ENCODE assay signal across 11 cellular contexts in the genomic region with DNA sequence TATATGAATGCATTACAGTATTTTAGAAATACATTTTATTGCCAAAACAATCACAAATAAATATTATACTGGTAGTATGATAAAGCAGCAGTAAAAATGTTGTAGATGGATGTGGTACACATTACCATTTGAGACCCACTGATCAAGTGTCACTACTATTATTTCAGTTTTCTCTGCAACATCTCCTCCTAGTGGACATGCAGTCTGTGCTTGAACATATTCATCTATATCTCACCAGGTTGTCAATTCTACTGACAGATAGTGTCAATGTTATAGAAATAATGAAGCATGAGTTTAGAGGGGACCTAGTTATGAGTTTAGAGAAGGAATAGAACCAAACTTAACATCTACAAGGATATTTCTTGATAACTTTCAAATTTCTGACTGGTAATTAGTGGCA. TPM values are rescaled to one million over a fixed set of nuclear protein-coding genes. Genes with fewer than 3 reads are reported as not detected.
A peak's percentile ranks its signal among the peaks of the same experiment; 100 is the strongest.
DNase-seq lines count a peak whose midpoint lies in the region; ATAC-seq and TF ChIP-seq lines count a peak whose summit lies in the region.
"Had no signal": no experiment of that assay in that cellular context is flagged by ENCODE, and none has a peak within 500 bp of the region (broad histone marks: within the 10 kb centered on the region; RNA-seq: fewer than 3 reads in every experiment).

No MANE protein-coding gene starts in this region.

- H3K36me3 Mint-ChIP-seq in activated naive CD4-positive, alpha-beta T cell treated with anti-CD3 and anti-CD28 coated beads, Interleukin-2, amount 50 U/mL, for 72 hours = peaks cover 17 to 49% of the 10 kb centered on the region in 2 donors

- peak; percentile 48 for TF ChIP-seq CTCF in SK-N-SH (IDR thresholded peaks at IDR 0.05)
- peak; percentile 79 for TF ChIP-seq CTCF in epithelial cell of proximal tubule (conservative IDR thresholded peaks at IDR 0.05; ENCODE audit: low read depth, low read length)
- peak in 4 of 5 experiments; percentile 28 to 42 (median 34) for TF ChIP-seq CTCF in transverse colon (IDR thresholded peaks at IDR 0.05)

- peak; percentile 46 for TF ChIP-seq RAD21 in SK-N-SH (IDR thresholded peaks at IDR 0.05; ENCODE audit: low read length)

- POLR2A ChIA-PET in SK-N-SH (lab: Yijun Ruan, JAX) = no interaction called here

- no peaks in the 10 kb centered on the region for H4K20me1 ChIP-seq in SK-N-SH (ENCODE audit: insufficient read depth)

- H3K27ac ChIP-seq in SK-N-SH (ENCODE audit: low read depth in 2 of 2, low read length in 1 of 2) = no peak overlapping the region; a peak in 1 of 4 replicates
- no peak overlapping the region for H3K27ac ChIP-seq in transverse colon

- no peak overlapping the region for H2AFZ ChIP-seq in SK-N-SH (ENCODE audit: low read depth)

- no peaks in the 10 kb centered on the region for H3K9me2 ChIP-seq in SK-N-SH

- no peak overlapping the region for H3K27ac Mint-ChIP-seq in activated naive CD4-positive, alpha-beta T cell treated with anti-CD3 and anti-CD28 coated beads, Interleukin-2, amount 50 U/mL, for 72 hours
- H3K27ac Mint-ChIP-seq: CD8-positive, alpha-beta T cell had no signal

- H3K9me3 ChIP-seq in SK-N-SH (peaks cover 3% of the 10 kb centered on the region; the same call in 1 of the 2 replicates), transverse colon (peaks cover 0 to 3% of the 10 kb centered on the region in 2 donors)

- H3K27me3 ChIP-seq in SK-N-SH (ENCODE audit: insufficient read depth) = no peaks in the 10 kb centered on the region
- H3K27me3 ChIP-seq in transverse colon = no peaks in the 10 kb centered on the region

- CTCF ChIA-PET in SK-N-SH (lab: Yijun Ruan, JAX) = interaction anchor here (1.4 kb wide), 1 partner anchor 16 kb away, joined by 3 read pairs; no protein-coding TSS in a partner anchor

- H3K9me3 Mint-ChIP-seq in activated naive CD4-positive, alpha-beta T cell treated with anti-CD3 and anti-CD28 coated beads, Interleukin-2, amount 50 U/mL, for 72 hours = peaks cover 13 to 15% of the 10 kb centered on the region in 2 donors

- no peaks in the 10 kb centered on the region for H3K4me1 ChIP-seq in SK-N-SH (ENCODE audit: control insufficient read depth in 1 of 2, insufficient read depth in 2 of 2, low read depth in 1 of 2, low read length in 1 of 2)
- H3K4me1 ChIP-seq in transverse colon = no peaks in the 10 kb centered on the region

- in situ Hi-C loops in transverse colon (cut with MboI; ENCODE audit: low pct_ligation_motif_present in 1 of 4, low pct_unique_long_range_greater_than_20kb in 1 of 4, low sequenced_read_pairs in 3 of 4) = no loop called here

- TF ChIP-seq POLR2A in transverse colon (IDR thresholded peaks at IDR 0.05) = no peak

- H3K9ac ChIP-seq in SK-N-SH = no peak overlapping the region

- intact Hi-C loops in transverse colon (cut with DNase I; ENCODE audit: low total_unique reads) = no loop called here

- no peak for ATAC-seq in SK-N-SH treated with all-trans-retinoic acid at 6 μM for 48 hours
- ATAC-seq in HG03342 (IDR thresholded peaks at IDR 0.05; ENCODE audit: unreplicated experiment) = no peak
- ATAC-seq in activated naive CD4-positive, alpha-beta T cell treated with anti-CD3 and anti-CD28 coated beads, Interleukin-2, amount 50 U/mL, for 72 hours = no peak
- ATAC-seq: CD8-positive, alpha-beta T cell; Right ventricle myocardium inferior had no signal

- no peaks in the 10 kb centered on the region for H3K79me2 ChIP-seq in SK-N-SH (ENCODE audit: insufficient read depth)

- H3K36me3 ChIP-seq in SK-N-SH (replicated peaks in 1 of 2; ENCODE audit: control insufficient read depth in 1 of 2, insufficient read depth in 2 of 2, low read length in 1 of 2) = peaks cover 0 to 10% of the 10 kb centered on the region in 2 experiments
- peaks cover 0 to 3% (median 0%) of the 10 kb centered on the region in 4 donors for H3K36me3 ChIP-seq in transverse colon

- DNase-seq in SK-N-SH = peak; percentile 22
- peak; percentile 6 for DNase-seq in NCI-H226
- peak; percentile 4 for DNase-seq in epithelial cell of proximal tubule (ENCODE audit: low read depth)
- DNase-seq in transverse colon = no peak
- no peak for DNase-seq in NCI-H774 (lab: John Stamatoyannopoulos, UW)
- no peak for DNase-seq in activated naive CD4-positive, alpha-beta T cell treated with anti-CD3 and anti-CD28 coated beads, Interleukin-2, amount 50 U/mL, for 72 hours (ENCODE audit: low spot score in 2 of 2)
- DNase-seq: CD8-positive, alpha-beta T cell; midbrain had no signal

- no peaks in the 10 kb centered on the region for H3F3A ChIP-seq in SK-N-SH (replicated peaks; ENCODE audit: insufficient read depth)

- H3K4me3 ChIP-seq in SK-N-SH (ENCODE audit: low read depth in 2 of 2, low read length in 1 of 2) = no peak overlapping the region
- H3K4me3 ChIP-seq in epithelial cell of proximal tubule (ENCODE audit: low read depth, low read length) = no peak overlapping the region
- no peak overlapping the region for H3K4me3 ChIP-seq in transverse colon

- TF ChIP-seq EP300 in SK-N-SH (IDR thresholded peaks at IDR 0.05; ENCODE audit: borderline replicate concordance in 1 of 2, low read depth in 1 of 2, low read length in 1 of 2) (no peak), transverse colon (IDR thresholded peaks at IDR 0.05; ENCODE audit: low read depth) (no peak)

- H3K4me2 ChIP-seq in SK-N-SH = no peak overlapping the region

TF ChIP-seq in SK-N-SH, 30 proteins besides CTCF, POLR2A, EP300 and RAD21:
- TF ChIP-seq JUND (IDR thresholded peaks at IDR 0.05) = no peak
- TF ChIP-seq FOXM1 (IDR thresholded peaks at IDR 0.05; ENCODE audit: low read depth) = no peak
- TF ChIP-seq GABPA (IDR thresholded peaks at IDR 0.05; ENCODE audit: low read depth) = no peak
- no peak for TF ChIP-seq POLR2AphosphoS5 (IDR thresholded peaks at IDR 0.05; ENCODE audit: low read depth, low read length)
- TF ChIP-seq TCF12 (IDR thresholded peaks at IDR 0.05) = no peak
- 0 out of 2 replicates have a peak, but pooled peaks have one; percentile 11 for TF ChIP-seq SMC3 (IDR thresholded peaks at IDR 0.05; ENCODE audit: low read depth, low read length)

TF ChIP-seq in SK-N-SH treated with all-trans-retinoic acid at 6 μM for 48 hours, 23 proteins besides CTCF, POLR2A, EP300 and RAD21 (continues in another document):
- TF ChIP-seq ISL1 (CRISPR knock-in tag; IDR thresholded peaks at IDR 0.05) (no peak), ZNF565 (CRISPR knock-in tag; conservative IDR thresholded peaks at IDR 0.05; ENCODE audit: low read depth) (no peak), TCF4 (CRISPR knock-in tag; IDR thresholded peaks at IDR 0.05; ENCODE audit: borderline replicate concordance) (no peak), CSDC2 (CRISPR knock-in tag; IDR thresholded peaks at IDR 0.05) (no peak), POU6F1 (CRISPR knock-in tag; IDR thresholded peaks at IDR 0.05; ENCODE audit: borderline replicate concordance, low read depth) (no peak), TOX (CRISPR knock-in tag; IDR thresholded peaks at IDR 0.05; ENCODE audit: borderline replicate concordance) (no peak), GLIS3 (CRISPR knock-in tag; IDR thresholded peaks at IDR 0.05) (no peak), RARB (CRISPR knock-in tag; IDR thresholded peaks at IDR 0.05) (no peak)
- TF ChIP-seq, protein P1, sequence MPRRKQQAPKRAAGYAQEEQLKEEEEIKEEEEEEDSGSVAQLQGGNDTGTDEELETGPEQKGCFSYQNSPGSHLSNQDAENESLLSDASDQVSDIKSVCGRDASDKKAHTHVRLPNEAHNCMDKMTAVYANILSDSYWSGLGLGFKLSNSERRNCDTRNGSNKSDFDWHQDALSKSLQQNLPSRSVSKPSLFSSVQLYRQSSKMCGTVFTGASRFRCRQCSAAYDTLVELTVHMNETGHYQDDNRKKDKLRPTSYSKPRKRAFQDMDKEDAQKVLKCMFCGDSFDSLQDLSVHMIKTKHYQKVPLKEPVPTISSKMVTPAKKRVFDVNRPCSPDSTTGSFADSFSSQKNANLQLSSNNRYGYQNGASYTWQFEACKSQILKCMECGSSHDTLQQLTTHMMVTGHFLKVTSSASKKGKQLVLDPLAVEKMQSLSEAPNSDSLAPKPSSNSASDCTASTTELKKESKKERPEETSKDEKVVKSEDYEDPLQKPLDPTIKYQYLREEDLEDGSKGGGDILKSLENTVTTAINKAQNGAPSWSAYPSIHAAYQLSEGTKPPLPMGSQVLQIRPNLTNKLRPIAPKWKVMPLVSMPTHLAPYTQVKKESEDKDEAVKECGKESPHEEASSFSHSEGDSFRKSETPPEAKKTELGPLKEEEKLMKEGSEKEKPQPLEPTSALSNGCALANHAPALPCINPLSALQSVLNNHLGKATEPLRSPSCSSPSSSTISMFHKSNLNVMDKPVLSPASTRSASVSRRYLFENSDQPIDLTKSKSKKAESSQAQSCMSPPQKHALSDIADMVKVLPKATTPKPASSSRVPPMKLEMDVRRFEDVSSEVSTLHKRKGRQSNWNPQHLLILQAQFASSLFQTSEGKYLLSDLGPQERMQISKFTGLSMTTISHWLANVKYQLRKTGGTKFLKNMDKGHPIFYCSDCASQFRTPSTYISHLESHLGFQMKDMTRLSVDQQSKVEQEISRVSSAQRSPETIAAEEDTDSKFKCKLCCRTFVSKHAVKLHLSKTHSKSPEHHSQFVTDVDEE (CRISPR knock-in tag; IDR thresholded peaks at IDR 0.05) = no peak

RNA-seq across cellular contexts. Expression of gene ELOVL7, which starts 39.2 kb away (rescaled TPM):
- 0.05 and 0.07 TPM in 2 replicates for polyA plus RNA-seq in SK-N-SH (2012; rRNA removed)
- polyA plus RNA-seq in SK-N-SH (2012; cell fraction: cytosol; rRNA removed) = 0.03 and 0.08 TPM in 2 replicates
- polyA plus RNA-seq in SK-N-SH (2012; cell fraction: nucleus; rRNA removed) = 0.04 and 0.13 TPM in 2 replicates
- 6.3 and 7.5 TPM in 2 replicates for total RNA-seq in epithelial cell of proximal tubule
- 10 to 100 TPM in 3 of 4 donors, 1 to 10 TPM in 1; 1.2 to 17.1 (median 14.4) TPM for total RNA-seq in transverse colon
- total RNA-seq in activated naive CD4-positive, alpha-beta T cell treated with anti-CD3 and anti-CD28 coated beads, Interleukin-2, amount 50 U/mL, for 72 hours = 1 to 10 TPM in 1 of 2 donors, under 1 TPM in 1; 0.27 to 2.0 TPM
- total RNA-seq: CD8-positive, alpha-beta T cell had no signal

Comparison
In these comparisons a context has a peak if more than half of its experiments do, and no peak if none do; other contexts are left out.
1. DNase-seq: peak in SK-N-SH (single experiment), NCI-H226 (single experiment) and epithelial cell of proximal tubule (single experiment); none in transverse colon (single experiment), NCI-H774 (single experiment) and activated naive CD4-positive, alpha-beta T cell treated with anti-CD3 and anti-CD28 coated beads, Interleukin-2, amount 50 U/mL, for 72 hours (0 of 2).
2. Peak in every context shown above with its lines, with median percentiles within 50 percentile points of each other: CTCF ChIP-seq.